13 cellular contexts compared by ENCODE assay signal in the genomic region with DNA sequence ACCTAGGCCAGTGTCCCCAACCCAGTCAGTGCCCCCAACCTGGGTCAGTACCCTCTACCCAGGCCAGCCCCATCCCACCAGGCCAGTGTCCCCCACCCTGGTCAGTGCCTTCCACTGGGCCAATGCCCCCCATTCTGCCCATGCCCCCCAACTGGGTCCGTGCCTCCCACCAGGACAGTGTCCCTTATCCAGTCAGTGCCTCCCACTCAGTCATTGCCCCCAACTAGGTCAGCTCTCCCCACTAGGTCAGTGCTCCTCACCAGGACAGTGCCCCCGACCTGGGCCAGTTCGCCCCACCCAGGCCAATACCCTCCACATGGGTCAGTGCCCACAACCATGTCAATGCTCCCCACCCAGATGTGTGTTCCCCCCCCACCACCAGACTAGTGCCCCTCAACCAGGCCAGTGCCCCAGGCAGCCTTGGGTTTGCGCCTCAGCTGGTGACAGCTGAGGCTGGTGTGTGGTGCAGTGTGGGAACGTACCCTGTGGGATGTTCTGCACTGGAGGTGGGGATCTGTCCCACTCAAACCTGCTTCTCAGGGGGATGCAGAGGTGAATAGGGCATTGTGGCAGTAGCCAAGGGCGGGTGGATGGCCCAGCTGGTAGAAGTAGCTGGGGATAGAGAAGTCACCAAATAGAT.
DNase-seq lines count a peak whose midpoint lies in the region; ATAC-seq and TF ChIP-seq lines count a peak whose summit lies in the region.
"Had no signal": no experiment of that assay in that cellular context is flagged by ENCODE, and none has a peak within 500 bp of the region (broad histone marks: within the 10 kb centered on the region; RNA-seq: fewer than 3 reads in every experiment).

No MANE protein-coding gene starts in this region.

- no peak overlapping the region for H3K4me2 ChIP-seq in IMR-90 (ENCODE audit: low read depth, low read length)
- H3K4me2 ChIP-seq: A549 had no signal

- H3K23ac ChIP-seq in IMR-90 (ENCODE audit: low read depth, low read length): no peak overlapping the region

- no peak for TF ChIP-seq CTCF in IMR-90 (conservative IDR thresholded peaks at IDR 0.05; ENCODE audit: low read depth, low read length)
- TF ChIP-seq CTCF in osteocyte (IDR thresholded peaks at IDR 0.05): no peak
- TF ChIP-seq CTCF in right atrium auricular region (IDR thresholded peaks at IDR 0.05): no peak
- no peak for TF ChIP-seq CTCF in CD4-positive, alpha-beta T cell (IDR thresholded peaks at IDR 0.05)

- H3K4ac ChIP-seq in IMR-90 (ENCODE audit: low read depth, low read length): no peak overlapping the region

- no peak for TF ChIP-seq POLR2A in IMR-90 (IDR thresholded peaks at IDR 0.05; ENCODE audit: low read depth, low read length)

- H4K20me1 ChIP-seq in IMR-90 (ENCODE audit: insufficient read depth, low read length): peaks cover 85% of the 10 kb centered on the region

- in situ Hi-C loops in IMR-90 (cut with MboI; ENCODE audit: low sequenced_read_pairs): no loop called here

- H3K4me1 Mint-ChIP-seq in osteocyte (ENCODE audit: unreplicated experiment): peaks cover 51% of the 10 kb centered on the region
- H3K4me1 Mint-ChIP-seq in CD4-positive, alpha-beta T cell (ENCODE audit: low read depth): no peaks in the 10 kb centered on the region

- H3K4me1 ChIP-seq in IMR-90 (ENCODE audit: control insufficient read depth, insufficient read depth, low read length) (peaks cover 9% of the 10 kb centered on the region), right atrium auricular region (peaks cover 0 to 30% of the 10 kb centered on the region in 2 donors)
- H3K4me1 ChIP-seq: A549, BE2C had no signal

- TF ChIP-seq RAD21 in IMR-90 (IDR thresholded peaks at IDR 0.05; ENCODE audit: low read length): no peak

- H2AK5ac ChIP-seq in IMR-90 (ENCODE audit: low read depth, low read length): peak overlapping the region; percentile 15; the same call in 1 of the 2 replicates

- no TSS peak for BruUV-seq in IMR-90 (replicated peaks; lab: Mats Ljungman, UMichigan)

- H2BK15ac ChIP-seq in IMR-90 (ENCODE audit: low read depth, low read length): no peak overlapping the region

- H2BK120ac ChIP-seq in IMR-90 (ENCODE audit: low read depth, low read length): no peak overlapping the region

- POLR2A ChIA-PET in IMR-90 (lab: Charles Lee; ENCODE audit: unreplicated experiment): no interaction called here
- POLR2A ChIA-PET in CD4-positive, alpha-beta T cell (lab: Charles Lee): no interaction called here

- DNase-seq in IMR-90 (no peak), osteocyte (ENCODE audit: extremely low spot score, unreplicated experiment) (no peak), NCI-H2081 (lab: John Stamatoyannopoulos, UW) (no peak), right atrium auricular region (ENCODE audit: low spot score) (no peak)
- no peak for DNase-seq in CD4-positive, alpha-beta T cell
- DNase-seq: BE2C, Calu3, DMS 273 treated with DMSO at 0.1 percent for 48 hours, DMS79, H7 had no signal

- H2BK5ac ChIP-seq in IMR-90 (ENCODE audit: low read depth, low read length, poor library complexity, severe bottlenecking): no peak overlapping the region

- dilution Hi-C loops in IMR-90 (cut with HindIII; ENCODE audit: low sequenced_read_pairs, unreplicated experiment): no loop called here

- no peak overlapping the region for H3K18ac ChIP-seq in IMR-90 (ENCODE audit: low read depth, low read length)

- no peaks in the 10 kb centered on the region for H3K27me3 ChIP-seq in IMR-90 (ENCODE audit: control insufficient read depth, insufficient read depth, low read length)
- H3K27me3 ChIP-seq in right atrium auricular region: no peaks in the 10 kb centered on the region
- H3K27me3 ChIP-seq in CD4-positive, alpha-beta T cell (ENCODE audit: control insufficient read depth, insufficient read depth, low read length): no peaks in the 10 kb centered on the region
- H3K27me3 ChIP-seq: BE2C had no signal

- H4K91ac ChIP-seq in IMR-90 (ENCODE audit: insufficient read depth, low read depth, low read length): no peak overlapping the region

- H4K8ac ChIP-seq in IMR-90 (ENCODE audit: low read depth in 2 of 2, low read length in 2 of 2): no peak overlapping the region

- peaks cover 3% of the 10 kb centered on the region; the same call in 1 of the 2 replicates for H3K9me3 ChIP-seq in IMR-90 (ENCODE audit: control insufficient read depth, insufficient read depth, low read length)
- no peaks in the 10 kb centered on the region for H3K9me3 ChIP-seq in right atrium auricular region
- no peaks in the 10 kb centered on the region for H3K9me3 ChIP-seq in CD4-positive, alpha-beta T cell (ENCODE audit: control insufficient read depth, low read length)
- H3K9me3 ChIP-seq: A549, BE2C had no signal

- H3K9me3 Mint-ChIP-seq in osteocyte (ENCODE audit: unreplicated experiment): peaks cover 3% of the 10 kb centered on the region
- H3K9me3 Mint-ChIP-seq in CD4-positive, alpha-beta T cell: no peaks in the 10 kb centered on the region

- no peak overlapping the region for H2AFZ ChIP-seq in IMR-90 (replicated peaks; ENCODE audit: low read length, poor library complexity)

- H3K36me3 ChIP-seq in IMR-90 (ENCODE audit: control insufficient read depth, insufficient read depth, low read length): no peaks in the 10 kb centered on the region
- no peaks in the 10 kb centered on the region for H3K36me3 ChIP-seq in right atrium auricular region
- H3K36me3 ChIP-seq: BE2C had no signal

- H3K79me1 ChIP-seq in IMR-90 (ENCODE audit: low read depth in 1 of 2, low read length in 2 of 2): peaks cover 56 to 94% of the 10 kb centered on the region in 2 experiments; a peak in 3 of 4 replicates

- CTCF ChIA-PET in IMR-90 (lab: Yijun Ruan, JAX): no interaction called here
- CTCF ChIA-PET in CD4-positive, alpha-beta T cell (lab: Charles Lee): no interaction called here

- H3K27me3 Mint-ChIP-seq in osteocyte (ENCODE audit: unreplicated experiment): no peaks in the 10 kb centered on the region
- no peaks in the 10 kb centered on the region for H3K27me3 Mint-ChIP-seq in CD4-positive, alpha-beta T cell

- intact Hi-C loops in IMR-90 (cut with micrococcal nuclease): no loop called here
- intact Hi-C loops in CD4-positive, alpha-beta T cell (cut with DNase I, micrococcal nuclease): no loop called here

- no peak overlapping the region for H2BK20ac ChIP-seq in IMR-90 (ENCODE audit: low read depth, low read length)

- no peak overlapping the region for H3K27ac Mint-ChIP-seq in osteocyte (ENCODE audit: unreplicated experiment)
- H3K27ac Mint-ChIP-seq in CD4-positive, alpha-beta T cell: no peak overlapping the region

- peak overlapping the region; percentile 26 for H3K4me3 Mint-ChIP-seq in osteocyte (ENCODE audit: unreplicated experiment)
- H3K4me3 Mint-ChIP-seq in CD4-positive, alpha-beta T cell: no peak overlapping the region

- 90% methylated on average over 2 of the region's 6 CpGs; no CpG with 5 or more reads in 1 of the 2 experiments for WGBS in IMR-90 (ENCODE audit: extremely low coverage in 2 of 2, insufficient read length in 1 of 2), 2 experiments

- H3K9ac ChIP-seq in IMR-90 (ENCODE audit: low read depth, low read length): no peak overlapping the region

- H3K14ac ChIP-seq in IMR-90 (replicated peaks; ENCODE audit: low read depth, low read length): no peak overlapping the region

- no peak overlapping the region for H3K56ac ChIP-seq in IMR-90 (ENCODE audit: extremely low read depth, insufficient read depth, low read length)

- H2AK9ac ChIP-seq in IMR-90 (replicated peaks; ENCODE audit: low read depth, low read length, poor library complexity): no peak overlapping the region

- peaks cover 19% of the 10 kb centered on the region for H3K9me1 ChIP-seq in IMR-90 (ENCODE audit: insufficient read depth, low read length)

- no peak overlapping the region for H3K4me3 ChIP-seq in IMR-90 (ENCODE audit: insufficient read depth, low read depth, low read length)
- no peak overlapping the region for H3K4me3 ChIP-seq in right atrium auricular region
- H3K4me3 ChIP-seq: A549, GM12878 had no signal

- H3K36me3 Mint-ChIP-seq in osteocyte (ENCODE audit: unreplicated experiment): peaks cover 7% of the 10 kb centered on the region
- no peaks in the 10 kb centered on the region for H3K36me3 Mint-ChIP-seq in CD4-positive, alpha-beta T cell (ENCODE audit: low read depth)

- H4K5ac ChIP-seq in IMR-90 (ENCODE audit: low read depth, low read length): no peak overlapping the region

- ATAC-seq in IMR-90 (ENCODE audit: low read depth): no peak
- peak; percentile 17 for ATAC-seq in esophagus mucosa
- ATAC-seq in CD4-positive, alpha-beta T cell (ENCODE audit: poor library complexity): no peak
- ATAC-seq: A549, GM12878 had no signal

- H3K27ac ChIP-seq in IMR-90 (ENCODE audit: insufficient read depth, low read length): no peak overlapping the region
- no peak overlapping the region for H3K27ac ChIP-seq in right atrium auricular region
- no peak overlapping the region for H3K27ac ChIP-seq in CD4-positive, alpha-beta T cell (ENCODE audit: low read depth, low read length)
- H3K27ac ChIP-seq: A549 had no signal

TF ChIP-seq in IMR-90, 13 proteins besides CTCF, POLR2A, EP300 and RAD21 (continues in another document):
- TF ChIP-seq CHD1 (IDR thresholded peaks at IDR 0.05; ENCODE audit: low read depth, low read length) (no peak), SMC3 (IDR thresholded peaks at IDR 0.05; ENCODE audit: low read depth, low read length) (no peak), MAFK (IDR thresholded peaks at IDR 0.05; ENCODE audit: low read depth, low read length) (no peak), BHLHE40 (IDR thresholded peaks at IDR 0.05; ENCODE audit: low read depth, low read length) (no peak), NFE2L2 (IDR thresholded peaks at IDR 0.05; ENCODE audit: low read depth, low read length) (no peak), RFX5 (IDR thresholded peaks at IDR 0.05; ENCODE audit: low read depth, low read length) (no peak), MXI1 (IDR thresholded peaks at IDR 0.05; ENCODE audit: borderline replicate concordance, low read depth, low read length) (no peak)
- TF ChIP-seq, protein P1, sequence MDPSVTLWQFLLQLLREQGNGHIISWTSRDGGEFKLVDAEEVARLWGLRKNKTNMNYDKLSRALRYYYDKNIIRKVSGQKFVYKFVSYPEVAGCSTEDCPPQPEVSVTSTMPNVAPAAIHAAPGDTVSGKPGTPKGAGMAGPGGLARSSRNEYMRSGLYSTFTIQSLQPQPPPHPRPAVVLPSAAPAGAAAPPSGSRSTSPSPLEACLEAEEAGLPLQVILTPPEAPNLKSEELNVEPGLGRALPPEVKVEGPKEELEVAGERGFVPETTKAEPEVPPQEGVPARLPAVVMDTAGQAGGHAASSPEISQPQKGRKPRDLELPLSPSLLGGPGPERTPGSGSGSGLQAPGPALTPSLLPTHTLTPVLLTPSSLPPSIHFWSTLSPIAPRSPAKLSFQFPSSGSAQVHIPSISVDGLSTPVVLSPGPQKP (IDR thresholded peaks at IDR 0.05; ENCODE audit: borderline replicate concordance, low read depth, low read length): no peak
- TF ChIP-seq, protein P2, sequence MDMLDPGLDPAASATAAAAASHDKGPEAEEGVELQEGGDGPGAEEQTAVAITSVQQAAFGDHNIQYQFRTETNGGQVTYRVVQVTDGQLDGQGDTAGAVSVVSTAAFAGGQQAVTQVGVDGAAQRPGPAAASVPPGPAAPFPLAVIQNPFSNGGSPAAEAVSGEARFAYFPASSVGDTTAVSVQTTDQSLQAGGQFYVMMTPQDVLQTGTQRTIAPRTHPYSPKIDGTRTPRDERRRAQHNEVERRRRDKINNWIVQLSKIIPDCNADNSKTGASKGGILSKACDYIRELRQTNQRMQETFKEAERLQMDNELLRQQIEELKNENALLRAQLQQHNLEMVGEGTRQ (IDR thresholded peaks at IDR 0.05; ENCODE audit: low read depth, low read length): no peak
